15 cellular contexts compared by ENCODE assay signal in the genomic region with DNA sequence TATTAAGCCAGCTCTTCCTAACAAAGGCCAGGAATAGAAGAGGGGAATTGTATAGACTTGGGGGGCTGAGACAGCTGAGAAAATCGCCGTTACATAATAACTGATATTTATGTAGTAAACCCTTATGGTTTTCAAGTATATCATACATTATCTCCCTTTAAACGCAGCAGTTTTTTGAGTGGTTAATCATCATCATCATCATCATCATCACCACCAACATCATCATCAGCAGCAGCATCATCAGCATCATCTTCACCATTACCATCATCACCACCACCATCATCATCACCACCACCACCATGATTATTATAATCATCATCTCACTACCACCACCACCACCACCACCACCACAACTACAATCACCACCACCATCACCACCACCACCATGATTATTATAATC. TPM values are rescaled to one million over a fixed set of nuclear protein-coding genes. Genes with fewer than 3 reads are reported as not detected.
DNase-seq lines count a peak whose midpoint lies in the region; ATAC-seq and TF ChIP-seq lines count a peak whose summit lies in the region.
"Had no signal": no experiment of that assay in that cellular context is flagged by ENCODE, and none has a peak within 500 bp of the region (broad histone marks: within the 10 kb centered on the region; RNA-seq: fewer than 3 reads in every experiment).

No MANE protein-coding gene starts in this region.

- no peak overlapping the region for H2AFZ ChIP-seq in Loucy (ENCODE audit: low read length)

- H3K4me3 Mint-ChIP-seq in activated T-cell treated with anti-CD3 and anti-CD28 coated beads, Interleukin-2, amount 50 U/mL, for 72 hours, result peak overlapping the region; percentile 69 to 87
- peak overlapping the region; percentile 73 for H3K4me3 Mint-ChIP-seq in activated naive CD8-positive, alpha-beta T cell treated with anti-CD3 and anti-CD28 coated beads for 36 hours
- no peak overlapping the region for H3K4me3 Mint-ChIP-seq in HFFc6
- H3K4me3 Mint-ChIP-seq: dendritic cell treated with granulocyte-macrophage colony-stimulating factor and Interleukin-4, amounts not matched to agents 40 ng/mL and 50 ng/mL, for 4 days had no signal

- 81 to 90% (median 87%) methylated on average over 3 of the region's 3 CpGs for WGBS in spleen, 5 donors

- TF ChIP-seq POLR2A in spleen (IDR thresholded peaks at IDR 0.05), result no peak

- ATAC-seq in activated T-cell treated with anti-CD3 and anti-CD28 coated beads, Interleukin-2, amount 50 U/mL, for 72 hours (replicated peaks in 1 of 2), result no peak
- no peak for ATAC-seq in GM21367 (IDR thresholded peaks at IDR 0.05; ENCODE audit: unreplicated experiment)
- ATAC-seq: heart right ventricle had no signal

- H3K27ac Mint-ChIP-seq in activated T-cell treated with anti-CD3 and anti-CD28 coated beads, Interleukin-2, amount 50 U/mL, for 72 hours, result peak overlapping the region; percentile 91
- peak overlapping the region; percentile 93 for H3K27ac Mint-ChIP-seq in activated naive CD8-positive, alpha-beta T cell treated with anti-CD3 and anti-CD28 coated beads for 36 hours
- H3K27ac Mint-ChIP-seq in HFFc6, result no peak overlapping the region
- H3K27ac Mint-ChIP-seq: dendritic cell treated with granulocyte-macrophage colony-stimulating factor and Interleukin-4, amounts not matched to agents 40 ng/mL and 50 ng/mL, for 4 days had no signal

- H3K27ac ChIP-seq in spleen, result peak overlapping the region in 5 of 8 donors; percentile 2 to 76 (median 73)
- H3K27ac ChIP-seq: brain microvascular endothelial cell, esophagus squamous epithelium had no signal

- H4K20me1 ChIP-seq in Loucy (ENCODE audit: insufficient read depth, low read length, poor library complexity, severe bottlenecking), result peaks cover 11% of the 10 kb centered on the region

- H3K4me2 ChIP-seq in Loucy (ENCODE audit: low read depth, low read length, poor library complexity, severe bottlenecking), result peak overlapping the region; percentile 13

- H3K9me3 ChIP-seq in Loucy (ENCODE audit: insufficient read depth, low read depth, low read length) (no peaks in the 10 kb centered on the region), spleen (no peaks in the 10 kb centered on the region)
- H3K9me3 ChIP-seq: esophagus squamous epithelium, heart right ventricle had no signal

- H3K4me1 ChIP-seq in Loucy (ENCODE audit: insufficient read depth, low read length, poor library complexity, severe bottlenecking), result peaks cover 26% of the 10 kb centered on the region
- peaks cover 43 to 96% (median 93%) of the 10 kb centered on the region in 6 donors for H3K4me1 ChIP-seq in spleen

- peaks cover 99% of the 10 kb centered on the region for H3K4me1 Mint-ChIP-seq in activated T-cell treated with anti-CD3 and anti-CD28 coated beads, Interleukin-2, amount 50 U/mL, for 72 hours (ENCODE audit: low read depth)
- peaks cover 72% of the 10 kb centered on the region for H3K4me1 Mint-ChIP-seq in activated naive CD8-positive, alpha-beta T cell treated with anti-CD3 and anti-CD28 coated beads for 36 hours
- peaks cover 56% of the 10 kb centered on the region for H3K4me1 Mint-ChIP-seq in HFFc6 (ENCODE audit: low read depth)

- no peak overlapping the region for H3K9ac ChIP-seq in Loucy (ENCODE audit: low read depth, low read length, poor library complexity, severe bottlenecking)

- H3K9me3 Mint-ChIP-seq in activated T-cell treated with anti-CD3 and anti-CD28 coated beads, Interleukin-2, amount 50 U/mL, for 72 hours, result peaks cover 6 to 11% of the 10 kb centered on the region in 2 donors
- peaks cover 9% of the 10 kb centered on the region for H3K9me3 Mint-ChIP-seq in activated naive CD8-positive, alpha-beta T cell treated with anti-CD3 and anti-CD28 coated beads for 36 hours
- no peaks in the 10 kb centered on the region for H3K9me3 Mint-ChIP-seq in HFFc6
- H3K9me3 Mint-ChIP-seq: dendritic cell treated with granulocyte-macrophage colony-stimulating factor and Interleukin-4, amounts not matched to agents 40 ng/mL and 50 ng/mL, for 4 days had no signal

- peaks cover 88% of the 10 kb centered on the region for H3K79me2 ChIP-seq in Loucy (ENCODE audit: insufficient read depth, low read length)

- H3F3A ChIP-seq in Loucy (ENCODE audit: low read depth), result no peaks in the 10 kb centered on the region

- no peaks in the 10 kb centered on the region; the same call in 1 of the 2 replicates for H3K36me3 ChIP-seq in Loucy (ENCODE audit: insufficient read depth, low read length)
- peaks cover 0 to 78% (median 0%) of the 10 kb centered on the region in 6 donors for H3K36me3 ChIP-seq in spleen
- H3K36me3 ChIP-seq: brain microvascular endothelial cell, esophagus squamous epithelium, heart right ventricle had no signal

- H3K36me3 Mint-ChIP-seq in activated T-cell treated with anti-CD3 and anti-CD28 coated beads, Interleukin-2, amount 50 U/mL, for 72 hours (ENCODE audit: insufficient read depth in 2 of 2), result peaks cover 11 to 13% of the 10 kb centered on the region in 2 donors
- H3K36me3 Mint-ChIP-seq in activated naive CD8-positive, alpha-beta T cell treated with anti-CD3 and anti-CD28 coated beads for 36 hours, result peaks cover 37% of the 10 kb centered on the region
- 0 out of 2 replicates have a peak, but pooled peaks cover 5% of the 10 kb centered on the region for H3K36me3 Mint-ChIP-seq in HFFc6 (ENCODE audit: low read depth)

- H3K4me3 ChIP-seq in Loucy (ENCODE audit: low read length, poor library complexity, severe bottlenecking) (no peak overlapping the region), spleen (peak overlapping the region in 2 of 8 donors; percentile 13 to 53)
- H3K4me3 ChIP-seq: esophagus squamous epithelium had no signal

- DNase-seq in activated T-cell treated with anti-CD3 and anti-CD28 coated beads, Interleukin-2, amount 50 U/mL, for 72 hours, result no peak
- DNase-seq in activated T-cell treated with anti-CD3 and anti-CD28 coated beads for 4 hours, result no peak
- no peak for DNase-seq in activated naive CD8-positive, alpha-beta T cell treated with anti-CD3 and anti-CD28 coated beads for 36 hours
- no peak for DNase-seq in spleen
- no peak for DNase-seq in Kasumi-1 (lab: John Stamatoyannopoulos, UW)
- DNase-seq in HFFc6, result no peak
- DNase-seq: brain microvascular endothelial cell, esophagus squamous epithelium, heart right ventricle, midbrain, NCI-H82, RPMI8226 had no signal

- H3K9me2 ChIP-seq in Loucy (replicated peaks; ENCODE audit: low read depth, low read length), result no peaks in the 10 kb centered on the region

- H3K27me3 ChIP-seq in Loucy (ENCODE audit: insufficient read depth, low read length, poor library complexity, severe bottlenecking) (no peaks in the 10 kb centered on the region), spleen (replicated peaks in 1 of 7) (no peaks in the 10 kb centered on the region)
- H3K27me3 ChIP-seq: brain microvascular endothelial cell, esophagus squamous epithelium, heart right ventricle had no signal

- TF ChIP-seq CTCF in Loucy (conservative IDR thresholded peaks at IDR 0.05; ENCODE audit: low read length), result no peak
- TF ChIP-seq CTCF in spleen (IDR thresholded peaks at IDR 0.05 in 8 of 11, conservative IDR thresholded peaks at IDR 0.05 in 3 of 11), result no peak
- TF ChIP-seq CTCF in HFFc6 (IDR thresholded peaks at IDR 0.05), result no peak

- H3K27me3 Mint-ChIP-seq in activated T-cell treated with anti-CD3 and anti-CD28 coated beads, Interleukin-2, amount 50 U/mL, for 72 hours (ENCODE audit: low read depth), result no peaks in the 10 kb centered on the region
- peaks cover 7% of the 10 kb centered on the region for H3K27me3 Mint-ChIP-seq in activated naive CD8-positive, alpha-beta T cell treated with anti-CD3 and anti-CD28 coated beads for 36 hours
- H3K27me3 Mint-ChIP-seq in HFFc6 (ENCODE audit: insufficient read depth), result no peaks in the 10 kb centered on the region
- H3K27me3 Mint-ChIP-seq: dendritic cell treated with granulocyte-macrophage colony-stimulating factor and Interleukin-4, amounts not matched to agents 40 ng/mL and 50 ng/mL, for 4 days had no signal

- intact Hi-C loops in spleen (cut with DNase I; ENCODE audit: low total_unique reads), result no loop called here

RNA-seq across cellular contexts. Expression of gene RIPOR2, which starts 9.1 kb away (rescaled TPM):
- total RNA-seq in activated T-cell treated with anti-CD3 and anti-CD28 coated beads, Interleukin-2, amount 50 U/mL, for 72 hours, result 10 to 100 TPM; 67.0 to 69.7 TPM
- total RNA-seq in activated naive CD8-positive, alpha-beta T cell treated with anti-CD3 and anti-CD28 coated beads for 36 hours, result 10 to 100 TPM; 75.2 to 80.0 TPM
- total RNA-seq in spleen, result 100 to 1,000 TPM; 128 to 247 (median 172) TPM
- polyA plus RNA-seq in spleen, result 10 to 100 TPM; 40.6 to 43.4 (median 41.2) TPM
- total RNA-seq in HFFc6 (2021; fragmentation: NEBNext Ultra II Directional; extraction: Animal tissue kit (Norgen Biotek cat#: 25700)), result 10 to 100 TPM in 4 of 6 experiments, 1 to 10 TPM in 2; 9.1 to 20.7 (median 10.2) TPM
